In the genomic region with DNA sequence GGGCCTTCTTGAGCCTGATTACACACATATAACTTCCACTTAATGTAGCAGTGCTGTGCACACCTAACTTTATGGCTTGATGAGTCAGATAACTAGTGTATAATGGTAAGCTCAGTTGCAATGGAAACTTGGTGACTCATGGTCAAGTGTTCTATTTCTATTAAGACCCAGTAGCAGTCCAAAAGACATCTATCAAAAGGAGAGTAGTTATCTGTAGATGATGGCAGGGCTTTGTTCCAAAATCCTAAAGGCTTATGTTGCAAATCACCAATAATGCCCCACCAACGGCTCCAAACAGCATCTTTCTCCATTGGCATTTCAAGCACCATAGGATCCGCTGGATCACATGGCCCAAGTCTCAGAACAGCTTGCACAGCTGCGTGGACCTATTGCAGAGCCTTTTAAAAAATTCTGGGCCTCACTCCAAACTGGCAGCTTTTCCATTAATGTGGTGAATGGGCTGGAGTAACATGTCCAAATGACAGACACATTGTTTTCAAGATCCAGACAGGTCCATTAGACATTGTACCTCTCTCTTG, we compare ENCODE assay signal across 10 cellular contexts.
A peak's percentile ranks its signal among the peaks of the same experiment; 100 is the strongest.
DNase-seq lines count a peak whose midpoint lies in the region; ATAC-seq and TF ChIP-seq lines count a peak whose summit lies in the region.
"Had no signal": no experiment of that assay in that cellular context is flagged by ENCODE, and none has a peak within 500 bp of the region (broad histone marks: within the 10 kb centered on the region; RNA-seq: fewer than 3 reads in every experiment).

No MANE protein-coding gene starts in this region.

- intact Hi-C loops in natural killer cell (cut with micrococcal nuclease), result no loop called here

- H3K27me3 ChIP-seq in CD8-positive, alpha-beta memory T cell (ENCODE audit: insufficient read depth, low read length, poor library complexity, severe bottlenecking), result no peaks in the 10 kb centered on the region

- no peaks in the 10 kb centered on the region for H3K4me1 Mint-ChIP-seq in activated T-cell treated with anti-CD3 and anti-CD28 coated beads, Interleukin-2, amount 50 U/mL, for 24 hours (ENCODE audit: low read depth)
- no peaks in the 10 kb centered on the region for H3K4me1 Mint-ChIP-seq in natural killer cell
- H3K4me1 Mint-ChIP-seq in CD8-positive, alpha-beta memory T cell, result no peaks in the 10 kb centered on the region

- no peak overlapping the region for H3K27ac Mint-ChIP-seq in activated T-cell treated with anti-CD3 and anti-CD28 coated beads, Interleukin-2, amount 50 U/mL, for 24 hours
- no peak overlapping the region for H3K27ac Mint-ChIP-seq in natural killer cell
- H3K27ac Mint-ChIP-seq in CD8-positive, alpha-beta memory T cell, result no peak overlapping the region
- H3K27ac Mint-ChIP-seq: activated CD4-positive, alpha-beta memory T cell treated with anti-CD3 and anti-CD28 coated beads for 36 hours had no signal

- no peak for TF ChIP-seq CTCF in AG10803 (conservative IDR thresholded peaks at IDR 0.05; ENCODE audit: low read length)
- no peak for TF ChIP-seq CTCF in LNCaP clone FGC (IDR thresholded peaks at IDR 0.05; ENCODE audit: control insufficient read depth, extremely low read depth, insufficient read depth)
- TF ChIP-seq CTCF in astrocyte of the spinal cord (IDR thresholded peaks at IDR 0.05; ENCODE audit: low read depth, low read length), result no peak
- no peak for TF ChIP-seq CTCF in natural killer cell (IDR thresholded peaks at IDR 0.05)

- H3K27me3 Mint-ChIP-seq in activated T-cell treated with anti-CD3 and anti-CD28 coated beads, Interleukin-2, amount 50 U/mL, for 24 hours, result peaks cover 2% of the 10 kb centered on the region
- H3K27me3 Mint-ChIP-seq in natural killer cell (ENCODE audit: low read depth in 2 of 2), result peaks cover 0 to 12% of the 10 kb centered on the region in 2 donors
- H3K27me3 Mint-ChIP-seq in CD8-positive, alpha-beta memory T cell, result no peaks in the 10 kb centered on the region
- H3K27me3 Mint-ChIP-seq: activated CD4-positive, alpha-beta memory T cell treated with anti-CD3 and anti-CD28 coated beads for 36 hours had no signal

- no peaks in the 10 kb centered on the region for H3K36me3 Mint-ChIP-seq in activated T-cell treated with anti-CD3 and anti-CD28 coated beads, Interleukin-2, amount 50 U/mL, for 24 hours (ENCODE audit: low read depth)
- H3K36me3 Mint-ChIP-seq in natural killer cell, result no peaks in the 10 kb centered on the region
- no peaks in the 10 kb centered on the region for H3K36me3 Mint-ChIP-seq in CD8-positive, alpha-beta memory T cell
- H3K36me3 Mint-ChIP-seq: activated CD4-positive, alpha-beta memory T cell treated with anti-CD3 and anti-CD28 coated beads for 36 hours had no signal

- H3K9me3 Mint-ChIP-seq in activated T-cell treated with anti-CD3 and anti-CD28 coated beads, Interleukin-2, amount 50 U/mL, for 24 hours, result no peaks in the 10 kb centered on the region
- no peaks in the 10 kb centered on the region for H3K9me3 Mint-ChIP-seq in natural killer cell
- H3K9me3 Mint-ChIP-seq in CD8-positive, alpha-beta memory T cell, result peaks cover 0 to 2% (median 0%) of the 10 kb centered on the region in 5 donors
- H3K9me3 Mint-ChIP-seq: activated CD4-positive, alpha-beta memory T cell treated with anti-CD3 and anti-CD28 coated beads for 36 hours had no signal

- no peaks in the 10 kb centered on the region for H3K9me3 ChIP-seq in CD8-positive, alpha-beta memory T cell (ENCODE audit: low read length)

- ATAC-seq in GM18870 (IDR thresholded peaks at IDR 0.05; ENCODE audit: unreplicated experiment) (no peak), natural killer cell (no peak)

- H3K4me1 ChIP-seq in CD8-positive, alpha-beta memory T cell (ENCODE audit: insufficient read depth, low read length), result no peaks in the 10 kb centered on the region

- POLR2A ChIA-PET in CD8-positive, alpha-beta memory T cell (lab: Charles Lee), result no interaction called here

- H3K4me3 Mint-ChIP-seq in activated T-cell treated with anti-CD3 and anti-CD28 coated beads, Interleukin-2, amount 50 U/mL, for 24 hours, result no peak overlapping the region
- no peak overlapping the region for H3K4me3 Mint-ChIP-seq in natural killer cell
- no peak overlapping the region for H3K4me3 Mint-ChIP-seq in CD8-positive, alpha-beta memory T cell
- H3K4me3 Mint-ChIP-seq: activated CD4-positive, alpha-beta memory T cell treated with anti-CD3 and anti-CD28 coated beads for 36 hours had no signal

- H3K36me3 ChIP-seq in CD8-positive, alpha-beta memory T cell (ENCODE audit: insufficient read depth, low read length), result no peaks in the 10 kb centered on the region

- CTCF ChIA-PET in CD8-positive, alpha-beta memory T cell (lab: Charles Lee), result no interaction called here

- in situ Hi-C loops in astrocyte of the spinal cord (cut with HindIII; ENCODE audit: low sequenced_read_pairs), result no loop called here

- no peak overlapping the region for H3K4me3 ChIP-seq in AG10803 (ENCODE audit: low read length)
- H3K4me3 ChIP-seq in LNCaP clone FGC (ENCODE audit: low read depth, low read length), result no peak overlapping the region
- no peak overlapping the region for H3K4me3 ChIP-seq in astrocyte of the spinal cord (ENCODE audit: low read depth, low read length)
- no peak overlapping the region for H3K4me3 ChIP-seq in CD8-positive, alpha-beta memory T cell (ENCODE audit: low read length)

- DNase-seq in AG10803 (ENCODE audit: low read depth) (peak; percentile 71), LNCaP clone FGC (ENCODE audit: low read depth) (peak; percentile 35), astrocyte of the spinal cord (ENCODE audit: low read depth, low spot score) (peak; percentile 94), medulla oblongata (ENCODE audit: extremely low spot score) (peak; percentile 2), natural killer cell (no peak)
- no peak for DNase-seq in activated T-cell treated with anti-CD3 and anti-CD28 coated beads, Interleukin-2, amount 50 U/mL, for 24 hours
- no peak for DNase-seq in CD8-positive, alpha-beta memory T cell
- DNase-seq: activated CD4-positive, alpha-beta memory T cell treated with anti-CD3 and anti-CD28 coated beads for 36 hours; COR-L47 had no signal

- H3K27ac ChIP-seq in CD8-positive, alpha-beta memory T cell (ENCODE audit: low read depth, low read length), result no peak overlapping the region

Comparison
In these comparisons a context has a peak if more than half of its experiments do, and no peak if none do; other contexts are left out.
1. DNase-seq: peak in AG10803 (single experiment), LNCaP clone FGC (single experiment), astrocyte of the spinal cord (single experiment) and medulla oblongata (single experiment); none in activated T-cell treated with anti-CD3 and anti-CD28 coated beads, Interleukin-2, amount 50 U/mL, for 24 hours (single experiment), natural killer cell (single experiment) and CD8-positive, alpha-beta memory T cell (0 of 5).